In genomic region chr3:142964150-142964498, GRCh38 we compare ENCODE assay signal across 9 cellular contexts. TPM values are rescaled to one million over a fixed set of nuclear protein-coding genes. Genes with fewer than 3 reads are reported as not detected.
A peak's percentile ranks its signal among the peaks of the same experiment; 100 is the strongest.
DNase-seq lines count a peak whose midpoint lies in the region; TF ChIP-seq lines count a peak whose summit lies in the region.
"Had no signal": no experiment of that assay in that cellular context is flagged by ENCODE, and none has a peak within 500 bp of the region (broad histone marks: within the 10 kb centered on the region; RNA-seq: fewer than 3 reads in every experiment).

No MANE protein-coding gene starts in this region.

- H3K4me2 ChIP-seq in OCI-LY3 (ENCODE audit: low read length) (peak overlapping the region; percentile 63), parathyroid adenoma (ENCODE audit: low read length) (peak overlapping the region; percentile 75)

- H3K27me3 ChIP-seq in OCI-LY3 (ENCODE audit: low read depth, low read length): peaks cover 32% of the 10 kb centered on the region
- H3K27me3 ChIP-seq in parathyroid adenoma (ENCODE audit: control insufficient read depth, insufficient read depth, low read length): no peaks in the 10 kb centered on the region

- H4K20me1 ChIP-seq in OCI-LY3 (ENCODE audit: insufficient read depth, low read length): no peaks in the 10 kb centered on the region

- DNase-seq in Caki2 (ENCODE audit: low read depth): peak; percentile 47
- DNase-seq in fibroblast of mammary gland (ENCODE audit: low read depth): peak; percentile 28
- DNase-seq in AML-193 (lab: John Stamatoyannopoulos, UW): no peak
- no peak for DNase-seq in germinal center (ENCODE audit: low spot score)
- no peak for DNase-seq in HPDE6-E6E7 (ENCODE audit: extremely low spot score)
- no peak for DNase-seq in stimulated activated naive CD4-positive, alpha-beta T cell treated with Interleukin-2 at 50 U/mL for 16 hours (lab: John Stamatoyannopoulos, UW)

- H3K4me1 ChIP-seq in OCI-LY3 (ENCODE audit: low read length): no peaks in the 10 kb centered on the region
- H3K4me1 ChIP-seq in parathyroid adenoma: no peaks in the 10 kb centered on the region

- H3K4me3 ChIP-seq in OCI-LY3 (ENCODE audit: low read length) (peak overlapping the region; percentile 79), fibroblast of mammary gland (ENCODE audit: control insufficient read depth, low read depth, low read length) (peak overlapping the region; percentile 47), parathyroid adenoma (ENCODE audit: low read depth, low read length) (peak overlapping the region; percentile 44)

- H3K9ac ChIP-seq in OCI-LY3 (ENCODE audit: low read length) (peak overlapping the region; percentile 44; the same call in 1 of the 2 replicates), parathyroid adenoma (no peak overlapping the region)

- no peaks in the 10 kb centered on the region for H3K36me3 ChIP-seq in OCI-LY3 (replicated peaks; ENCODE audit: low read depth, low read length)
- H3K36me3 ChIP-seq in parathyroid adenoma (ENCODE audit: control insufficient read depth, insufficient read depth, low read length): no peaks in the 10 kb centered on the region

- H3K27ac ChIP-seq in OCI-LY3 (ENCODE audit: low read length): no peak overlapping the region
- H3K27ac ChIP-seq in parathyroid adenoma: no peak overlapping the region

- TF ChIP-seq CTCF in OCI-LY3 (IDR thresholded peaks at IDR 0.05; ENCODE audit: low read depth, low read length) (no peak), fibroblast of mammary gland (conservative IDR thresholded peaks at IDR 0.05; ENCODE audit: control insufficient read depth, insufficient read depth, low read depth, low read length) (no peak), parathyroid adenoma (IDR thresholded peaks at IDR 0.05) (no peak)

- peak overlapping the region; percentile 58; the same call in 1 of the 2 replicates for H2AFZ ChIP-seq in OCI-LY3 (ENCODE audit: low read depth, low read length)
- H2AFZ ChIP-seq in parathyroid adenoma: peak overlapping the region; percentile 78

- H3K79me2 ChIP-seq in OCI-LY3 (ENCODE audit: low read length) (no peaks in the 10 kb centered on the region), parathyroid adenoma (no peaks in the 10 kb centered on the region)

- H3K9me3 ChIP-seq in OCI-LY3 (ENCODE audit: insufficient read depth, low read length) (no peaks in the 10 kb centered on the region), parathyroid adenoma (ENCODE audit: control insufficient read depth, low read length) (no peaks in the 10 kb centered on the region)

- in situ Hi-C loops in Caki2 (cut with HindIII; ENCODE audit: low pct_unique_long_range_greater_than_20kb, low sequenced_read_pairs): no loop called here

RNA-seq across cellular contexts. Expression of gene PAQR9, which starts 0.7 kb away (rescaled TPM):
- total RNA-seq in Caki2 (2014; rRNA removed; shearing (Covaris generic); ENCODE audit: low replicate concordance): 0.03 TPM in 1 of 2 replicates, not detected in the other
- total RNA-seq: mononuclear cell had no signal

RNA-seq across cellular contexts. Expression of gene U2SURP, which starts 37.2 kb away (rescaled TPM):
- total RNA-seq in Caki2 (2014; rRNA removed; shearing (Covaris generic); ENCODE audit: low replicate concordance): 34.3 and 36.3 TPM in 2 replicates

Comparison
In these comparisons a context has a peak if more than half of its experiments do, and no peak if none do; other contexts are left out.
1. DNase-seq: peak in Caki2 (single experiment) and fibroblast of mammary gland (single experiment); none in AML-193 (0 of 2), germinal center (single experiment), HPDE6-E6E7 (single experiment) and stimulated activated naive CD4-positive, alpha-beta T cell treated with Interleukin-2 at 50 U/mL for 16 hours (single experiment).
2. Peak in every context shown above with its lines, with median percentiles within 50 percentile points of each other: H3K4me3 ChIP-seq.